In genomic region chr3:36756272-36756671, GRCh38 we compare ENCODE assay signal across 32 cellular contexts. TPM values are rescaled to one million over a fixed set of nuclear protein-coding genes. Genes with fewer than 3 reads are reported as not detected.
"Had no signal": no experiment of that assay in that cellular context is flagged by ENCODE, and none has a peak within 500 bp of the region (broad histone marks: within the 10 kb centered on the region; RNA-seq: fewer than 3 reads in every experiment).

No MANE protein-coding gene starts in this region.

- H3K27ac Mint-ChIP-seq: activated B cell treated with CpG ODN at 0.5 μM for 24 hours; activated CD8-positive, alpha-beta T cell treated with anti-CD3 and anti-CD28 coated beads for 36 hours; activated naive CD4-positive, alpha-beta T cell treated with anti-CD3 and anti-CD28 coated beads, Interleukin-2, amount 50 U/mL, for 72 hours; activated T-helper 2 cell treated with anti-CD3 and anti-CD28 coated beads, Interferon-gamma antibody, Interleukin-2, Interleukin-4, amounts not matched to agents 10 μg/mL and 5 μg/mL and 100 μg/mL, durations not matched to agents 14 hours and 24 hours and 36 hours; dendritic cell treated with granulocyte-macrophage colony-stimulating factor and Interleukin-4, amounts not matched to agents 40 ng/mL and 50 ng/mL, for 4 days; naive thymus-derived CD8-positive, alpha-beta T cell had no signal

- H3K27ac ChIP-seq: breast epithelium, epithelial cell of prostate, esophagus squamous epithelium, pancreas, prostate gland, skin epidermis, suprapubic skin, tibial nerve had no signal

- ATAC-seq: activated CD8-positive, alpha-beta T cell treated with anti-CD3 and anti-CD28 coated beads for 36 hours; activated naive CD4-positive, alpha-beta T cell treated with anti-CD3 and anti-CD28 coated beads, Interleukin-2, amount 50 U/mL, for 72 hours; left cardiac atrium; left ventricle myocardium superior; naive thymus-derived CD8-positive, alpha-beta T cell; pancreas; sciatic nerve had no signal

- H3K36me3 Mint-ChIP-seq: naive thymus-derived CD8-positive, alpha-beta T cell had no signal

- H3K4me3 Mint-ChIP-seq: activated B cell treated with CpG ODN at 0.5 μM for 24 hours; activated CD8-positive, alpha-beta T cell treated with anti-CD3 and anti-CD28 coated beads for 36 hours; dendritic cell treated with granulocyte-macrophage colony-stimulating factor and Interleukin-4, amounts not matched to agents 40 ng/mL and 50 ng/mL, for 4 days; naive thymus-derived CD8-positive, alpha-beta T cell; neural crest cell had no signal

- H3K4me3 ChIP-seq: breast epithelium, esophagus squamous epithelium, pancreas, prostate gland, skin epidermis, suprapubic skin, tibial nerve had no signal

- H3K9me3 ChIP-seq: breast epithelium, esophagus squamous epithelium, pancreas, prostate gland, suprapubic skin, tibial nerve had no signal

- H3K9me3 Mint-ChIP-seq: activated B cell treated with CpG ODN at 0.5 μM for 24 hours; activated CD8-positive, alpha-beta T cell treated with anti-CD3 and anti-CD28 coated beads for 36 hours; activated naive CD4-positive, alpha-beta T cell treated with anti-CD3 and anti-CD28 coated beads, Interleukin-2, amount 50 U/mL, for 72 hours; activated T-helper 2 cell treated with anti-CD3 and anti-CD28 coated beads, Interferon-gamma antibody, Interleukin-2, Interleukin-4, amounts not matched to agents 10 μg/mL and 5 μg/mL and 100 μg/mL, durations not matched to agents 14 hours and 24 hours and 36 hours; dendritic cell treated with granulocyte-macrophage colony-stimulating factor and Interleukin-4, amounts not matched to agents 40 ng/mL and 50 ng/mL, for 4 days; naive thymus-derived CD8-positive, alpha-beta T cell; neural crest cell had no signal

- H3K36me3 ChIP-seq: breast epithelium, esophagus squamous epithelium, pancreas, prostate gland, suprapubic skin, tibial nerve had no signal

- H3K27me3 ChIP-seq: pancreas had no signal

- H3K4me1 Mint-ChIP-seq: activated B cell treated with CpG ODN at 0.5 μM for 24 hours, neural crest cell had no signal

- DNase-seq: activated B cell treated with CpG ODN at 0.5 μM for 24 hours; activated CD4-positive, alpha-beta T cell treated with anti-CD3 and anti-CD28 coated beads, Interleukin-2, amount 50 U/mL, for 1 hour; activated CD8-positive, alpha-beta T cell treated with anti-CD3 and anti-CD28 coated beads for 36 hours; activated naive CD4-positive, alpha-beta T cell; activated T-cell treated with anti-CD3 and anti-CD28 coated beads, Interleukin-2, amount 50 U/mL, for 48 hours; central memory CD4-positive, alpha-beta T cell; esophagus squamous epithelium; glutamatergic neuron; islet precursor cell; left cardiac atrium; left ventricle myocardium superior; mammary epithelial cell; midbrain; naive thymus-derived CD8-positive, alpha-beta T cell; nucleus accumbens; pancreas; retina; stimulated activated CD4-positive, alpha-beta T cell treated with anti-CD3 and anti-CD28 coated beads, Interleukin-12 subunit alpha, Interleukin-12 subunit beta, amount 100 ng/mL, for 4 hours; stimulated activated CD4-positive, alpha-beta T cell treated with anti-CD3 and anti-CD28 coated beads, Interleukin-4, amount 100 ng/mL, for 1 hour; T-helper 2 cell had no signal

- H3K4me1 ChIP-seq: breast epithelium, esophagus squamous epithelium, pancreas, prostate gland, suprapubic skin, tibial nerve had no signal

RNA-seq across cellular contexts. Expression of gene DCLK3, which starts 8.1 kb away (rescaled TPM):
- total RNA-seq: activated B cell treated with CpG ODN at 0.5 μM for 24 hours; activated T-helper 2 cell treated with anti-CD3 and anti-CD28 coated beads, Interferon-gamma antibody, Interleukin-2, Interleukin-4, amounts not matched to agents 10 μg/mL and 5 μg/mL and 100 μg/mL, durations not matched to agents 14 hours and 24 hours and 36 hours; mammary epithelial cell; naive thymus-derived CD8-positive, alpha-beta T cell; ureter had no signal
- polyA plus RNA-seq: mammary epithelial cell; naive thymus-derived CD8-positive, alpha-beta T cell had no signal
